9 cellular contexts compared by ENCODE assay signal in the genomic region with DNA sequence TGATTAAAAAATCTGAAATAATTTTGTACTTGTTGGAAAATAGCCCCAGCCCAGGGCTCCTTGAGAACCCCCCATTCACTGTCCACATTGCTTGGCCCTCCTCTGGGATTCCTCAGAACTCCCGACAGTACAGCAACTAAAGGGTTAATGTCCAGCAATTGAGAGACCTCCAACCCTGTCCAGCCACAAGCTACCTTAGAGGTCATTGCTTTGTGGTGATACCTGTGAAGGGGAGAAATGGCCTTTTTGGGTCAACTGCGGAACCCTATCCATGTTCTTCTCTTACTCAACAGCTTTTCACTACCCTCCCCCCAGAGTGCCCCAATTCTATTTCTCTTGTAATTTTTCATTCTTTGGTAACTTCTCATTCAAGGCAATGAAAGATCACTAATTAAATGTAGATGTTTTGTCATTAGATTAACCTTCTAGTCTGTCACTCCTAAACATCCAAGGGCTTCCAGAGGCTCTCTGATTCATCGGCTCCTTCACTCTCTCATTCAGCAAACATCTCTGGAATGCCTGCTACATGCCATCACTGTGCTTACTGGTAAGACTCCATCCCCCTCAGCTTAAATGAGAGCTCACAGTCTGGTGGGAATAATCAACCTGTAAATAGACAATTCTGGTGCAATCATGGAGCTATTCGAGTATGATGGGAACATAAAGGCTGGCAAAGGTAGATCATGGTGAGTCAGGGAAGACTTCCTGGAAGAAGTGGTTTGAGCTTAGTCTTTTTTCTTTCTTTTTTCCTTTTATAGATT.
DNase-seq lines count a peak whose midpoint lies in the region; ATAC-seq, FAIRE-seq and TF ChIP-seq lines count a peak whose summit lies in the region.
"Had no signal": no experiment of that assay in that cellular context is flagged by ENCODE, and none has a peak within 500 bp of the region (broad histone marks: within the 10 kb centered on the region; RNA-seq: fewer than 3 reads in every experiment).

No MANE protein-coding gene starts in this region.

- in situ Hi-C loops in G401 (cut with HindIII; ENCODE audit: low sequenced_read_pairs) = no loop called here

- DNase-seq in G401 (ENCODE audit: low spot score) (peak; percentile 51), T1000 (lab: John Stamatoyannopoulos, UW) (peak; percentile 45), cardiac muscle cell (ENCODE audit: low read depth in 1 of 2, low spot score in 1 of 2) (peak; percentile 67 to 95), pulmonary artery endothelial cell (ENCODE audit: low read depth, low spot score) (peak; percentile 85), left lobe of liver (ENCODE audit: low spot score) (no peak), GM12892 (ENCODE audit: insufficient read length) (no peak)
- no peak for DNase-seq in activated CD4-positive, CD25-positive, alpha-beta regulatory T cell (lab: John Stamatoyannopoulos, UW)

- no peak for TF ChIP-seq CTCF in cardiac muscle cell (IDR thresholded peaks at IDR 0.05; ENCODE audit: low read depth, low read length)

- H3K4me3 ChIP-seq in cardiac muscle cell = no peak overlapping the region

- TF ChIP-seq POLR2A in GM12892 (IDR thresholded peaks at IDR 0.05; ENCODE audit: low read depth, low read length) = no peak

- no peaks in the 10 kb centered on the region for H3K36me3 ChIP-seq in cardiac muscle cell

- H3K4me1 ChIP-seq in cardiac muscle cell (ENCODE audit: low read depth) = peaks cover 7% of the 10 kb centered on the region

- H3K9me3 ChIP-seq in cardiac muscle cell (ENCODE audit: low read depth) = no peaks in the 10 kb centered on the region

- no peaks in the 10 kb centered on the region for H3K27me3 ChIP-seq in cardiac muscle cell

- ATAC-seq in left lobe of liver = no peak
- ATAC-seq in GM18517 (IDR thresholded peaks at IDR 0.05; ENCODE audit: unreplicated experiment) = no peak

- no peak for FAIRE-seq in GM12892 (lab: Jason Lieb, UNC)
- FAIRE-seq: colon had no signal

- no peak overlapping the region for H3K27ac ChIP-seq in cardiac muscle cell

Comparison
In these comparisons a context has a peak if more than half of its experiments do, and no peak if none do; other contexts are left out.
1. DNase-seq: peak in G401 (single experiment), T1000 (single experiment), cardiac muscle cell (2 of 2) and pulmonary artery endothelial cell (single experiment); none in activated CD4-positive, CD25-positive, alpha-beta regulatory T cell (0 of 4), left lobe of liver (single experiment) and GM12892 (single experiment).